In the genomic region with DNA sequence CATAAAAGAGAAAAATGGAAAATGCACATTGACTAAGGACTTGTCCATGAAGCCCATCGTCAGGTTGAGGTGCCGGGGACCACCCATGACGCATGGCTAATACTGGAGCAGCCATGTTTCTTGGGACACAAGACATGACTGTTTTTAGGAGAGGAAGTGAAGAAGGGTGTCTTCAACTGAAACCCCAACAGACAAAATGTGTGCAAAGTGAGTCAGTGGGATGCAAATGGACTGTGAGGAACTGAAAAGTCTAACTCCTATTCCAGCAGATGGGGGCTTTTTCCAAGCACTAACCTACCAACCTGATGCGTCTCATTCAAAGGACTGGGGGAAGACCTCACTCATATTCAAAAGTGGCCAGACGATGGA, we compare ENCODE assay signal across 9 cellular contexts.
A peak's percentile ranks its signal among the peaks of the same experiment; 100 is the strongest.
DNase-seq lines count a peak whose midpoint lies in the region; ATAC-seq and TF ChIP-seq lines count a peak whose summit lies in the region.
"Had no signal": no experiment of that assay in that cellular context is flagged by ENCODE, and none has a peak within 500 bp of the region (broad histone marks: within the 10 kb centered on the region; RNA-seq: fewer than 3 reads in every experiment).

No MANE protein-coding gene starts in this region.

- ATAC-seq in GM18502 (IDR thresholded peaks at IDR 0.05; ENCODE audit: poor library complexity, unreplicated experiment): peak; percentile 82
- peak; percentile 56 for ATAC-seq in GM21381 (IDR thresholded peaks at IDR 0.05; ENCODE audit: unreplicated experiment)
- ATAC-seq in HG03520 (IDR thresholded peaks at IDR 0.05; ENCODE audit: unreplicated experiment): peak; percentile 55

- no peak overlapping the region for H3K4me3 Mint-ChIP-seq in osteocyte (ENCODE audit: unreplicated experiment)

- H3K27ac ChIP-seq in esophagus squamous epithelium: peak overlapping the region; percentile 70 to 84 (median 76)

- H3K9me3 Mint-ChIP-seq in osteocyte (ENCODE audit: unreplicated experiment): peaks cover 3% of the 10 kb centered on the region

- intact Hi-C loops in esophagus squamous epithelium (cut with DNase I): no loop called here

- peaks cover 9 to 24% (median 17%) of the 10 kb centered on the region in 3 donors for H3K4me1 ChIP-seq in esophagus squamous epithelium

- H3K4me1 Mint-ChIP-seq in osteocyte (ENCODE audit: unreplicated experiment): peaks cover 2% of the 10 kb centered on the region

- DNase-seq in esophagus squamous epithelium (lab: John Stamatoyannopoulos, UW): no peak
- DNase-seq in NCI-H69 (lab: John Stamatoyannopoulos, UW): no peak
- DNase-seq in DMS79 treated with DMSO at 0.1 percent for 48 hours (lab: John Stamatoyannopoulos, UW): no peak
- no peak for DNase-seq in SIG-M5 treated with dmso at 0.1 percent for 504 hours (lab: John Stamatoyannopoulos, UW; ENCODE audit: unreplicated experiment)
- no peak for DNase-seq in osteocyte (ENCODE audit: extremely low spot score, unreplicated experiment)
- DNase-seq: foreskin melanocyte had no signal

- peaks cover 8% of the 10 kb centered on the region for H3K27me3 Mint-ChIP-seq in osteocyte (ENCODE audit: unreplicated experiment)

- H3K4me3 ChIP-seq in esophagus squamous epithelium: no peak overlapping the region

- H3K27ac Mint-ChIP-seq in osteocyte (ENCODE audit: unreplicated experiment): no peak overlapping the region

- TF ChIP-seq POLR2A in esophagus squamous epithelium (IDR thresholded peaks at IDR 0.05): no peak

- WGBS in esophagus squamous epithelium, 2 donors: 79 to 93% methylated on average over 5 of the region's 5 CpGs

- no peak for TF ChIP-seq CTCF in esophagus squamous epithelium (IDR thresholded peaks at IDR 0.05)
- no peak for TF ChIP-seq CTCF in osteocyte (IDR thresholded peaks at IDR 0.05)

- no peaks in the 10 kb centered on the region for H3K36me3 ChIP-seq in esophagus squamous epithelium

- no peaks in the 10 kb centered on the region for H3K27me3 ChIP-seq in esophagus squamous epithelium

- H3K36me3 Mint-ChIP-seq in osteocyte (ENCODE audit: unreplicated experiment): no peaks in the 10 kb centered on the region

- H3K9me3 ChIP-seq in esophagus squamous epithelium: peaks cover 0 to 6% (median 0%) of the 10 kb centered on the region in 3 donors
